Comparison of ENCODE assay signal across 8 cellular contexts in genomic region chr2:136116111-136116812, GRCh38. TPM values are rescaled to one million over a fixed set of nuclear protein-coding genes. Genes with fewer than 3 reads are reported as not detected.
DNase-seq lines count a peak whose midpoint lies in the region; ATAC-seq and TF ChIP-seq lines count a peak whose summit lies in the region.

No MANE protein-coding gene starts in this region.

- POLR2A ChIA-PET in PC-9 (lab: Charles Lee; ENCODE audit: unreplicated experiment), result no interaction called here

- no peaks in the 10 kb centered on the region; the same call in 1 of the 2 replicates for H3K9me3 ChIP-seq in PC-9 (ENCODE audit: insufficient read depth, low read depth)

- H3K27ac Mint-ChIP-seq in activated naive CD8-positive, alpha-beta T cell, result peak overlapping the region; percentile 89

- H4K20me1 ChIP-seq in PC-9 (ENCODE audit: insufficient read depth), result no peaks in the 10 kb centered on the region

- H3K4me2 ChIP-seq in PC-9, result peak overlapping the region; percentile 19; the same call in 1 of the 2 replicates

- H2AFZ ChIP-seq in PC-9, result no peak overlapping the region

- H3K27ac ChIP-seq in PC-9, result no peak overlapping the region

- CTCF ChIA-PET in PC-9 (lab: Charles Lee), result no interaction called here

- H3K4me1 Mint-ChIP-seq in activated naive CD8-positive, alpha-beta T cell (ENCODE audit: low read depth), result peaks cover 66% of the 10 kb centered on the region

- H3K79me2 ChIP-seq in PC-9 (ENCODE audit: low read depth), result no peaks in the 10 kb centered on the region

- DNase-seq in PC-9 (no peak), iPS-NIHi11 (ENCODE audit: low spot score) (peak; percentile 44), DMS114 treated with DMSO at 0.1 percent for 48 hours (lab: John Stamatoyannopoulos, UW; ENCODE audit: unreplicated experiment) (no peak)
- peak; percentile 43 to 76 for DNase-seq in stimulated activated CD4-positive, alpha-beta T cell treated with anti-CD3 and anti-CD28 coated beads, Interleukin-4, amount 100 ng/mL, for 4 hours

- no peaks in the 10 kb centered on the region for H3K4me1 ChIP-seq in PC-9 (replicated peaks; ENCODE audit: insufficient read depth)

- H3K4me3 ChIP-seq in GM08714 (ENCODE audit: low read length) (peak overlapping the region; percentile 95), PC-9 (no peak overlapping the region)

- no peaks in the 10 kb centered on the region for H3K9me2 ChIP-seq in PC-9 (ENCODE audit: insufficient read depth)

- H3K27me3 ChIP-seq in PC-9 (ENCODE audit: insufficient read depth, low read depth), result no peaks in the 10 kb centered on the region

- no peaks in the 10 kb centered on the region for H3K27me3 Mint-ChIP-seq in activated naive CD8-positive, alpha-beta T cell

- H3K9me3 Mint-ChIP-seq in activated naive CD8-positive, alpha-beta T cell (ENCODE audit: low read depth), result no peaks in the 10 kb centered on the region

- no peak for TF ChIP-seq CTCF in PC-9 (conservative IDR thresholded peaks at IDR 0.05)

- ATAC-seq in HG02852 (IDR thresholded peaks at IDR 0.05; ENCODE audit: unreplicated experiment), result peak; percentile 9
- ATAC-seq in HG03139 (IDR thresholded peaks at IDR 0.05; ENCODE audit: unreplicated experiment), result no peak

- intact Hi-C loops in PC-9 (cut with micrococcal nuclease; ENCODE audit: unreplicated experiment), result loop anchor here (5.0 kb wide), 2 partner anchors 129 to 199 kb away; partner anchors contain the start of gene DARS1

- peaks cover 12% of the 10 kb centered on the region for H3K36me3 Mint-ChIP-seq in activated naive CD8-positive, alpha-beta T cell

- H3K4me3 Mint-ChIP-seq in activated naive CD8-positive, alpha-beta T cell, result peak overlapping the region; percentile 86

- BruUV-seq in PC-9 (replicated peaks; lab: Mats Ljungman, UMichigan), result no TSS peak

- no peaks in the 10 kb centered on the region for H3K36me3 ChIP-seq in PC-9 (ENCODE audit: low read depth)

- H3F3A ChIP-seq in PC-9 (ENCODE audit: insufficient read depth, low read depth), result no peaks in the 10 kb centered on the region

RNA-seq across cellular contexts. Expression of gene CXCR4, which starts 1.7 kb away (rescaled TPM):
- total RNA-seq in PC-9 (2021), result 0.70 and 1.1 TPM in 2 replicates

Comparison
In these comparisons a context has a peak if more than half of its experiments do, and no peak if none do; other contexts are left out.
1. DNase-seq: peak in iPS-NIHi11 (single experiment) and stimulated activated CD4-positive, alpha-beta T cell treated with anti-CD3 and anti-CD28 coated beads, Interleukin-4, amount 100 ng/mL, for 4 hours (2 of 2); none in PC-9 (0 of 2) and DMS114 treated with DMSO at 0.1 percent for 48 hours (single experiment).